In genomic region chr19:17519967-17520366, GRCh38 we compare ENCODE assay signal across 1 cellular context.
TF ChIP-seq lines count a peak whose summit lies in the region.

No MANE protein-coding gene starts in this region.

TF ChIP-seq in IMR-90, 13 proteins besides CTCF, POLR2A, EP300 and RAD21 (continued from another document):
- TF ChIP-seq ELK1 (IDR thresholded peaks at IDR 0.05; ENCODE audit: borderline replicate concordance, low read depth, low read length) = no peak
- TF ChIP-seq NFE2L2 (IDR thresholded peaks at IDR 0.05; ENCODE audit: low read depth, low read length) = no peak
- TF ChIP-seq MXI1 (IDR thresholded peaks at IDR 0.05; ENCODE audit: borderline replicate concordance, low read depth, low read length) = no peak
- no peak for TF ChIP-seq CEBPB (IDR thresholded peaks at IDR 0.05; ENCODE audit: low read depth, low read length)
- no peak for TF ChIP-seq SMC3 (IDR thresholded peaks at IDR 0.05; ENCODE audit: low read depth, low read length)
- TF ChIP-seq MAZ (IDR thresholded peaks at IDR 0.05; ENCODE audit: borderline replicate concordance, low read depth, low read length) = no peak
- no peak for TF ChIP-seq RFX5 (IDR thresholded peaks at IDR 0.05; ENCODE audit: low read depth, low read length)
- no peak for TF ChIP-seq CHD1 (IDR thresholded peaks at IDR 0.05; ENCODE audit: low read depth, low read length)
- TF ChIP-seq, protein P1, sequence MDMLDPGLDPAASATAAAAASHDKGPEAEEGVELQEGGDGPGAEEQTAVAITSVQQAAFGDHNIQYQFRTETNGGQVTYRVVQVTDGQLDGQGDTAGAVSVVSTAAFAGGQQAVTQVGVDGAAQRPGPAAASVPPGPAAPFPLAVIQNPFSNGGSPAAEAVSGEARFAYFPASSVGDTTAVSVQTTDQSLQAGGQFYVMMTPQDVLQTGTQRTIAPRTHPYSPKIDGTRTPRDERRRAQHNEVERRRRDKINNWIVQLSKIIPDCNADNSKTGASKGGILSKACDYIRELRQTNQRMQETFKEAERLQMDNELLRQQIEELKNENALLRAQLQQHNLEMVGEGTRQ (IDR thresholded peaks at IDR 0.05; ENCODE audit: low read depth, low read length) = no peak
- TF ChIP-seq BHLHE40 (IDR thresholded peaks at IDR 0.05; ENCODE audit: low read depth, low read length) = no peak
- TF ChIP-seq FOS (IDR thresholded peaks at IDR 0.05; ENCODE audit: low read depth, low read length) = no peak
- TF ChIP-seq MAFK (IDR thresholded peaks at IDR 0.05; ENCODE audit: low read depth, low read length) = no peak
